8 cellular contexts compared by ENCODE assay signal in genomic region chr7:43869018-43869897, GRCh38. TPM values are rescaled to one million over a fixed set of nuclear protein-coding genes. Genes with fewer than 3 reads are reported as not detected.
A peak's percentile ranks its signal among the peaks of the same experiment; 100 is the strongest.
DNase-seq lines count a peak whose midpoint lies in the region; ATAC-seq and TF ChIP-seq lines count a peak whose summit lies in the region.

Gene MRPS24 (minus strand): TSS chr7:43869517. CDS start chr7:43869495, 22 bp downstream.

- POLR2A ChIA-PET in AG04449 (lab: Yijun Ruan, JAX) = interaction anchor here (0.7 to 1.6 kb wide), 5 partner anchors 10 to 937 kb away, joined by 3 to 4 read pairs (median 4); partner anchors contain the start of genes MRPL32 and PSMA2

- peaks cover 11% of the 10 kb centered on the region for H3K36me3 ChIP-seq in iPS-18a (ENCODE audit: control insufficient read depth, low read depth, low read length)
- peaks cover 23% of the 10 kb centered on the region for H3K36me3 ChIP-seq in skeletal muscle satellite cell (ENCODE audit: insufficient read depth, low read length)

- H3K9ac ChIP-seq in iPS-18a (ENCODE audit: low read length) = peak within 1 kb of the TSS; percentile 62
- H3K9ac ChIP-seq in skeletal muscle satellite cell (ENCODE audit: low read depth, low read length) = peak within 1 kb of the TSS; percentile 98

- H3K27me3 ChIP-seq in iPS-18a (ENCODE audit: control insufficient read depth, insufficient read depth, low read length) = no peaks in the 10 kb centered on the region
- H3K27me3 ChIP-seq in skeletal muscle satellite cell (ENCODE audit: control insufficient read depth, insufficient read depth, low read length) = no peaks in the 10 kb centered on the region

- ATAC-seq in GM18873 (IDR thresholded peaks at IDR 0.05; ENCODE audit: low FRiP score, unreplicated experiment) = peak; percentile 81
- peak; percentile 89 for ATAC-seq in HG03135 (IDR thresholded peaks at IDR 0.05; ENCODE audit: unreplicated experiment)

- peak within 1 kb of the TSS; percentile 98 for H3K4me2 ChIP-seq in skeletal muscle satellite cell (ENCODE audit: low read length)

- H3K4me1 ChIP-seq in iPS-18a (ENCODE audit: control insufficient read depth, low read depth, low read length) = peaks cover 18% of the 10 kb centered on the region
- H3K4me1 ChIP-seq in skeletal muscle satellite cell (ENCODE audit: control insufficient read depth, insufficient read depth, low read length) = peaks cover 45% of the 10 kb centered on the region

- in situ Hi-C loops in T47D (cut with HindIII; ENCODE audit: low pct_unique_long_range_greater_than_20kb, low sequenced_read_pairs) = no loop called here

- DNase-seq in AG04449 (ENCODE audit: low read depth, low spot score) (peak; percentile 64), NCI-H2196 treated with DMSO at 0.1 percent for 48 hours (lab: John Stamatoyannopoulos, UW; ENCODE audit: unreplicated experiment) (peak; percentile 90), T47D (ENCODE audit: low read depth in 1 of 2, low spot score in 1 of 2) (peak; percentile 98 to 99)

- CTCF ChIA-PET in AG04449 (lab: Yijun Ruan, JAX) = interaction anchor here (0.9 kb wide), 1 partner anchor 30 kb away, joined by 4 read pairs; no protein-coding TSS in a partner anchor

- no peaks in the 10 kb centered on the region for H3K9me3 ChIP-seq in iPS-18a (ENCODE audit: control insufficient read depth, low read depth, low read length)
- H3K9me3 ChIP-seq in skeletal muscle satellite cell (replicated peaks; ENCODE audit: low read length) = no peaks in the 10 kb centered on the region

- H3K4me3 ChIP-seq in AG04449 (ENCODE audit: low read depth, low read length) = peak within 1 kb of the TSS; percentile 92
- H3K4me3 ChIP-seq in iPS-18a (ENCODE audit: low read length) = peak within 1 kb of the TSS; percentile 88
- peak within 1 kb of the TSS; percentile 93 for H3K4me3 ChIP-seq in skeletal muscle satellite cell (ENCODE audit: low read length)

- TF ChIP-seq CTCF in AG04449 (IDR thresholded peaks at IDR 0.05; ENCODE audit: insufficient read depth, low read length, missing control alignments) (no peak), VCaP (conservative IDR thresholded peaks at IDR 0.05) (no peak)

- H3K27ac ChIP-seq in VCaP (peak within 1 kb of the TSS; percentile 79), iPS-18a (ENCODE audit: low read length) (no peak within 1 kb of the TSS)

RNA-seq across cellular contexts. Expression of gene MRPS24, which starts in this region (rescaled TPM):
- total RNA-seq in skeletal muscle satellite cell (2012; rRNA removed) = 91.1 and 153 TPM in 2 replicates
